Comparison of ENCODE assay signal across 18 cellular contexts in the genomic region with DNA sequence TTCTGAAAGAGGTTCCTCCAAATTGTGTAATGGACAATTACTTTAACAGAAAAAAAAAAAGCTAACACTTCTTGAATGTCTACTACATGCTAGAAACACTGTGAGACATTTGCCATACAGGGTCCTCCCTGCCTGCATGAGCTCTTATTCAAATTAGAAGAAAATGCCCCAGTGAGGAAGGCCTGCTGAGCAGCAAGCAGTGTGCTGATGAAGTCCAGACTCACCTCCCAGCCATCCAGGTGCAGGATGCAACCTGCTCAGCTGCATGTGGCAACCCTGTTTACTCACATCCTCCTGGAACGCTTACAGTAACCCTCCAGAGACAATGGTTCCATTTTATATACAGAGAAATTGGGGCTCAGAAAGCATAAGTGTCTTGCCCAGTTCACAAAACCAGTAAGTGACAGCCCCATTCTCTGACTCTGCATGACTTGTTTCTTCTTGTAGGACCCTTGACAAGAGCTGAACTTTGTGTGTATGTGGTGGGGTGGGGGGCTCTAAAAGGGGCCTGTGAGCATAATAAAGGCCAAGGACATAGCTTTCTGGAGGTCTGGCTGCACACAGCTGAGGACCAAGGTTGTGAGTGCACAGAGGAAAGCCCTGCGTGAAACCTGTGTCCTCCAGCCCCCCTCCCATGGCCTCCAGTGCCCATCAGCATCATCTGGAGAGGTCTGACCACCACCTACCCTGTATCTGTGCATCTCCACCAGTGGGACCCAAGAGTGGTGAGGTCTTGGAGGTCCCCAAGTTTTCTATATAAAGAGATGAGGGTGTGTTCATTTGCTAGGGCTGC.
DNase-seq lines count a peak whose midpoint lies in the region; ATAC-seq and TF ChIP-seq lines count a peak whose summit lies in the region.
"Had no signal": no experiment of that assay in that cellular context is flagged by ENCODE, and none has a peak within 500 bp of the region (broad histone marks: within the 10 kb centered on the region; RNA-seq: fewer than 3 reads in every experiment).

No MANE protein-coding gene starts in this region.

- ATAC-seq in lung (ENCODE audit: insufficient read depth, low FRiP score) (no peak), HG03159 (IDR thresholded peaks at IDR 0.05; ENCODE audit: unreplicated experiment) (no peak), Right ventricle myocardium inferior (no peak)
- ATAC-seq: SK-N-SH treated with all-trans-retinoic acid at 6 μM for 48 hours had no signal

- H3K4me1 ChIP-seq in lung (ENCODE audit: control insufficient read depth in 2 of 2, insufficient read depth in 2 of 2, low read length in 2 of 2) = no peaks in the 10 kb centered on the region
- H3K4me1 ChIP-seq: HAP-1 had no signal

- H3K27me3 ChIP-seq in lung (ENCODE audit: control insufficient read depth, insufficient read depth) = no peaks in the 10 kb centered on the region

- intact Hi-C loops in Right ventricle myocardium inferior (cut with DNase I) = no loop called here

- no peaks in the 10 kb centered on the region for H3K36me3 ChIP-seq in lung (ENCODE audit: control insufficient read depth in 2 of 2, insufficient read depth in 2 of 2, low read length in 2 of 2)
- H3K36me3 ChIP-seq: HAP-1, MG63 had no signal

- no peak for TF ChIP-seq CTCF in epithelial cell of esophagus (IDR thresholded peaks at IDR 0.05; ENCODE audit: insufficient read depth, low read depth, low read length, missing control alignments)
- no peak for TF ChIP-seq CTCF in lung (IDR thresholded peaks at IDR 0.05; ENCODE audit: control extremely low read depth, extremely low read depth)

- no peak overlapping the region for H3K27ac ChIP-seq in lung (ENCODE audit: low read depth in 1 of 2, low read length in 1 of 2)
- H3K27ac ChIP-seq: HL-60 had no signal

- DNase-seq in NCI-H2107 treated with DMSO at 0.1 percent for 48 hours (lab: John Stamatoyannopoulos, UW; ENCODE audit: unreplicated experiment) (peak; percentile 2), NCI-H2107 (lab: John Stamatoyannopoulos, UW) (no peak), NCI-H69 (lab: John Stamatoyannopoulos, UW) (peak; percentile 32), epithelial cell of esophagus (ENCODE audit: low read depth) (peak; percentile 92), lung (ENCODE audit: low spot score) (peak; percentile 22), glomerular visceral epithelial cell (ENCODE audit: extremely low spot score) (no peak), Right ventricle myocardium inferior (ENCODE audit: missing footprints) (no peak)
- DNase-seq: Karpas-422, MG63, NCI-H1048, NCI-H1694, NCI-H2081 treated with DMSO at 0.1 percent for 48 hours, NCI-H524, SHP77 treated with DMSO at 0.1 percent for 48 hours had no signal

- no peaks in the 10 kb centered on the region for H3K9me3 ChIP-seq in lung (ENCODE audit: control insufficient read depth in 2 of 2, insufficient read depth in 1 of 2, low read length in 1 of 2)
- H3K9me3 ChIP-seq: HAP-1, MG63 had no signal

- no peak overlapping the region for H3K4me3 ChIP-seq in epithelial cell of esophagus (ENCODE audit: low read length)
- no peak overlapping the region for H3K4me3 ChIP-seq in lung
- H3K4me3 ChIP-seq: HAP-1, MG63 had no signal

- 76 to 85% methylated on average over 2 of the region's 2 CpGs for WGBS in lung, 2 donors

Comparison
In these comparisons a context has a peak if more than half of its experiments do, and no peak if none do; other contexts are left out.
1. DNase-seq: peak in NCI-H2107 treated with DMSO at 0.1 percent for 48 hours (single experiment), NCI-H69 (single experiment), epithelial cell of esophagus (single experiment) and lung (single experiment); none in NCI-H2107 (single experiment), glomerular visceral epithelial cell (single experiment) and Right ventricle myocardium inferior (single experiment).